ENCODE assay signal across 26 cellular contexts in genomic region chr11:59759900-59760299, GRCh38. TPM values are rescaled to one million over a fixed set of nuclear protein-coding genes. Genes with fewer than 3 reads are reported as not detected.
"Had no signal": no experiment of that assay in that cellular context is flagged by ENCODE, and none has a peak within 500 bp of the region (broad histone marks: within the 10 kb centered on the region; RNA-seq: fewer than 3 reads in every experiment).

No MANE protein-coding gene starts in this region.

- DNase-seq: activated CD4-positive, alpha-beta memory T cell treated with anti-CD3 and anti-CD28 coated beads, Interleukin-2, amount 10 ng/mL, durations not matched to agents 7 days and 5 days; activated CD4-positive, alpha-beta T cell treated with anti-CD3 and anti-CD28 coated beads for 36 hours; activated CD4-positive, alpha-beta T cell treated with anti-CD3 and anti-CD28 coated beads, Interleukin-2, amount 50 U/mL, for 1 hour; activated gamma-delta T cell; activated naive CD4-positive, alpha-beta T cell treated with anti-CD3 and anti-CD28 coated beads for 36 hours; activated naive CD8-positive, alpha-beta T cell treated with anti-CD3 and anti-CD28 coated beads for 36 hours; activated T-cell treated with anti-CD3 and anti-CD28 coated beads for 4 hours; activated T-cell treated with anti-CD3 and anti-CD28 coated beads, Interleukin-2, amount 50 U/mL, for 48 hours; Kasumi-1; KBM-7; NCI-H1048; NCI-H2029; NCI-H526; NCI-H774; NK-92 treated with Interleukin-12 subunit alpha and Interleukin-12 subunit beta, amount 100 ng/mL, for 24 hours; Peyer's patch; Right ventricle myocardium superior; SJCRH30; SK-N-SH; T-helper 1 cell had no signal

- H3K36me3 Mint-ChIP-seq: activated naive CD8-positive, alpha-beta T cell treated with anti-CD3 and anti-CD28 coated beads for 36 hours had no signal

- H3K4me3 ChIP-seq: Peyer's patch, SJCRH30 had no signal

- H3K27me3 ChIP-seq: Peyer's patch, SJCRH30 had no signal

- H3K9me3 ChIP-seq: Peyer's patch, SJCRH30, SK-N-SH had no signal

- H3K4me1 Mint-ChIP-seq: activated T-helper 17 cell treated with anti-CD3 and anti-CD28 coated beads, Interleukin-2, amount 50 U/mL, for 72 hours had no signal

- H3K9me3 Mint-ChIP-seq: activated CD4-positive, alpha-beta memory T cell treated with anti-CD3 and anti-CD28 coated beads, Interleukin-2, amount 10 ng/mL, durations not matched to agents 7 days and 5 days; activated naive CD4-positive, alpha-beta T cell treated with anti-CD3 and anti-CD28 coated beads for 36 hours; activated naive CD8-positive, alpha-beta T cell treated with anti-CD3 and anti-CD28 coated beads for 36 hours; activated T-helper 17 cell treated with anti-CD3 and anti-CD28 coated beads, Interleukin-2, amount 50 U/mL, for 72 hours had no signal

- H3K27ac ChIP-seq: Peyer's patch, RWPE1, SJCRH30, VCaP had no signal

- ATAC-seq: activated CD4-positive, alpha-beta T cell treated with anti-CD3 and anti-CD28 coated beads for 36 hours; activated T-helper 17 cell treated with anti-CD3 and anti-CD28 coated beads, Interleukin-2, amount 50 U/mL, for 72 hours had no signal

- H3K27me3 Mint-ChIP-seq: activated CD4-positive, alpha-beta memory T cell treated with anti-CD3 and anti-CD28 coated beads, Interleukin-2, amount 10 ng/mL, durations not matched to agents 7 days and 5 days; activated CD4-positive, alpha-beta T cell treated with anti-CD3 and anti-CD28 coated beads for 36 hours; activated naive CD8-positive, alpha-beta T cell treated with anti-CD3 and anti-CD28 coated beads for 36 hours; activated T-helper 17 cell treated with anti-CD3 and anti-CD28 coated beads, Interleukin-2, amount 50 U/mL, for 72 hours had no signal

- H3K4me3 Mint-ChIP-seq: activated CD4-positive, alpha-beta memory T cell treated with anti-CD3 and anti-CD28 coated beads, Interleukin-2, amount 10 ng/mL, durations not matched to agents 7 days and 5 days; activated CD4-positive, alpha-beta T cell treated with anti-CD3 and anti-CD28 coated beads for 36 hours; activated naive CD4-positive, alpha-beta T cell treated with anti-CD3 and anti-CD28 coated beads for 36 hours; activated naive CD8-positive, alpha-beta T cell treated with anti-CD3 and anti-CD28 coated beads for 36 hours; activated T-helper 17 cell treated with anti-CD3 and anti-CD28 coated beads, Interleukin-2, amount 50 U/mL, for 72 hours had no signal

- H3K27ac Mint-ChIP-seq: activated CD4-positive, alpha-beta memory T cell treated with anti-CD3 and anti-CD28 coated beads, Interleukin-2, amount 10 ng/mL, durations not matched to agents 7 days and 5 days; activated CD4-positive, alpha-beta T cell treated with anti-CD3 and anti-CD28 coated beads for 36 hours; activated naive CD4-positive, alpha-beta T cell treated with anti-CD3 and anti-CD28 coated beads for 36 hours; activated naive CD8-positive, alpha-beta T cell treated with anti-CD3 and anti-CD28 coated beads for 36 hours; activated T-helper 17 cell treated with anti-CD3 and anti-CD28 coated beads, Interleukin-2, amount 50 U/mL, for 72 hours had no signal

RNA-seq across cellular contexts. Expression of gene OR10V1, which starts 46.3 kb away (rescaled TPM):
- total RNA-seq: activated CD4-positive, alpha-beta memory T cell treated with anti-CD3 and anti-CD28 coated beads, Interleukin-2, amount 10 ng/mL, durations not matched to agents 7 days and 5 days; activated CD4-positive, alpha-beta T cell treated with anti-CD3 and anti-CD28 coated beads for 36 hours; activated CD8-positive, alpha-beta memory T cell treated with anti-CD3 and anti-CD28 coated beads for 36 hours; activated naive CD4-positive, alpha-beta T cell treated with anti-CD3 and anti-CD28 coated beads for 36 hours; activated naive CD8-positive, alpha-beta T cell treated with anti-CD3 and anti-CD28 coated beads for 36 hours; activated T-helper 17 cell treated with anti-CD3 and anti-CD28 coated beads, Interleukin-2, amount 50 U/mL, for 72 hours; cardiac septum; Peyer's patch; Right ventricle myocardium superior; SJCRH30; T-helper 2 cell treated with Interferon-gamma antibody and Interleukin-4, amounts not matched to agents 100 ng/mL and 5 ng/mL, for 36 hours had no signal
